In the genomic region with DNA sequence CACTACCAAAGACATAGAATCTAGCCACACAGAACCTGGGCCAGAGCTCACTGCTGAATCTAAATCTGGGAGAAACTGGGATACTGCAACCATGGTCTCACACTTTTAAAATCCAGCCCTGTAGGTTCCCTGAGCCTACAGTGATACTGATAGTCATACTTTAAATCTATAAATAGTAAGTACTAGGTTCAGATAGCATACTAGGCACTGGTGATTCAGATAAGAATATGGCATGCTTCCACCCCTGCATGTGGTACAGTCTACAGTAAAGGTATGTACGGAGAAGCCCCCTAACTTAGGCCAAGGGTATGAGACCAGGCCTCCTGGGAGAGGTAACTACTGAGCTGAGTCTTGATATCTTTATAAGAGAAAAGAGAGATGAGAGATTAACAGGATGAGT, we compare ENCODE assay signal across 24 cellular contexts.
DNase-seq lines count a peak whose midpoint lies in the region; ATAC-seq and TF ChIP-seq lines count a peak whose summit lies in the region.
"Had no signal": no experiment of that assay in that cellular context is flagged by ENCODE, and none has a peak within 500 bp of the region (broad histone marks: within the 10 kb centered on the region; RNA-seq: fewer than 3 reads in every experiment).

No MANE protein-coding gene starts in this region.

- H3K4me3 ChIP-seq in right atrium auricular region (no peak overlapping the region), left ventricle myocardium inferior (no peak overlapping the region), right cardiac atrium (ENCODE audit: low read length) (no peak overlapping the region)
- H3K4me3 ChIP-seq: BLaER1, GM12878 had no signal

- H3K36me3 ChIP-seq in right atrium auricular region, result no peaks in the 10 kb centered on the region
- H3K36me3 ChIP-seq in left ventricle myocardium inferior, result no peaks in the 10 kb centered on the region
- H3K36me3 ChIP-seq: BE2C, BLaER1 had no signal

- H3K27me3 ChIP-seq in right atrium auricular region, result no peaks in the 10 kb centered on the region
- H3K27me3 ChIP-seq in left ventricle myocardium inferior (ENCODE audit: low read depth), result no peaks in the 10 kb centered on the region
- H3K27me3 ChIP-seq in right cardiac atrium (ENCODE audit: control insufficient read depth, insufficient read depth), result no peaks in the 10 kb centered on the region
- H3K27me3 ChIP-seq: BE2C, BLaER1 had no signal

- WGBS in right cardiac atrium, result 54% methylated on average over 1 of the region's 1 CpG

- H3K27ac ChIP-seq in right atrium auricular region (peak overlapping the region in 1 of 2 donors; percentile 38), left ventricle myocardium inferior (replicated peaks) (peak overlapping the region; percentile 20), right cardiac atrium (ENCODE audit: low read length) (no peak overlapping the region)
- H3K27ac ChIP-seq: BLaER1 had no signal

- TF ChIP-seq CTCF in right atrium auricular region (IDR thresholded peaks at IDR 0.05) (no peak), left ventricle myocardium inferior (IDR thresholded peaks at IDR 0.05; ENCODE audit: borderline replicate concordance) (no peak)

- H3K9me3 ChIP-seq in right atrium auricular region, result peaks cover 0 to 4% of the 10 kb centered on the region in 2 donors
- peaks cover 18% of the 10 kb centered on the region for H3K9me3 ChIP-seq in left ventricle myocardium inferior (replicated peaks)
- no peaks in the 10 kb centered on the region for H3K9me3 ChIP-seq in right cardiac atrium (ENCODE audit: control insufficient read depth, low read length)
- H3K9me3 ChIP-seq: BE2C had no signal

- peaks cover 0 to 22% of the 10 kb centered on the region in 2 donors for H3K4me1 ChIP-seq in right atrium auricular region
- H3K4me1 ChIP-seq in left ventricle myocardium inferior, result peaks cover 23% of the 10 kb centered on the region
- no peaks in the 10 kb centered on the region for H3K4me1 ChIP-seq in right cardiac atrium (ENCODE audit: control insufficient read depth, insufficient read depth, low read length)
- H3K4me1 ChIP-seq: BE2C, BLaER1 had no signal

- ATAC-seq in Right ventricle myocardium superior (ENCODE audit: poor library complexity) (peak; percentile 69), right cardiac atrium (peak; percentile 29 to 64), GM21825 (IDR thresholded peaks at IDR 0.05; ENCODE audit: unreplicated experiment) (no peak)
- ATAC-seq: GM12878 had no signal

- no peak for DNase-seq in Right ventricle myocardium superior
- no peak for DNase-seq in right atrium auricular region (ENCODE audit: low spot score)
- DNase-seq in left ventricle myocardium inferior, result no peak
- DNase-seq in right cardiac atrium, result no peak
- DNase-seq in NCI-H1436 treated with DMSO at 0.1 percent for 48 hours (lab: John Stamatoyannopoulos, UW), result no peak
- DNase-seq in T-helper 9 cell, result no peak
- DNase-seq: 8988T; ACHN; BE2C; C1 segment of cervical spinal cord; CD4-positive, alpha-beta memory T cell; CD4-positive, CD25-positive, alpha-beta regulatory T cell; CD8-positive, alpha-beta memory T cell; COR-L47; DMS 273 treated with DMSO at 0.1 percent for 48 hours; DMS153; DMS53; DMS79; DND-41; EL; GDM1 had no signal

- intact Hi-C loops in Right ventricle myocardium superior (cut with DNase I) (no loop called here), left ventricle myocardium inferior (cut with micrococcal nuclease) (no loop called here), right cardiac atrium (cut with DNase I) (no loop called here)
